In genomic region chr11:96257972-96258951, GRCh38 we compare ENCODE assay signal across 7 cellular contexts.
A peak's percentile ranks its signal among the peaks of the same experiment; 100 is the strongest.
DNase-seq lines count a peak whose midpoint lies in the region; ATAC-seq and TF ChIP-seq lines count a peak whose summit lies in the region.

No MANE protein-coding gene starts in this region.

- DNase-seq in RPMI7951 (ENCODE audit: low read depth) (peak; percentile 75), sigmoid colon (no peak), NCI-H526 (lab: John Stamatoyannopoulos, UW) (no peak), NCI-H2227 (lab: John Stamatoyannopoulos, UW; ENCODE audit: unreplicated experiment) (no peak)

- H3K27me3 ChIP-seq in duodenal mucosa (ENCODE audit: control insufficient read depth in 1 of 2, insufficient read depth in 2 of 2, low read length in 2 of 2) (no peaks in the 10 kb centered on the region), sigmoid colon (no peaks in the 10 kb centered on the region)

- peaks cover 29 to 30% of the 10 kb centered on the region in 2 donors for H3K4me1 ChIP-seq in duodenal mucosa (ENCODE audit: control insufficient read depth in 1 of 2, insufficient read depth in 2 of 2, low read length in 2 of 2)
- peaks cover 0 to 46% (median 23%) of the 10 kb centered on the region in 4 donors for H3K4me1 ChIP-seq in sigmoid colon

- 34 to 54% methylated on average over 4 of the region's 4 CpGs for WGBS in sigmoid colon, 2 donors

- H3K36me3 ChIP-seq in duodenal mucosa (ENCODE audit: control insufficient read depth in 1 of 2, insufficient read depth in 2 of 2, low read length in 2 of 2): no peaks in the 10 kb centered on the region
- no peaks in the 10 kb centered on the region for H3K36me3 ChIP-seq in sigmoid colon

- TF ChIP-seq CTCF in sigmoid colon (IDR thresholded peaks at IDR 0.05): no peak

- ATAC-seq in GM19025 (IDR thresholded peaks at IDR 0.05; ENCODE audit: low read depth, unreplicated experiment) (peak; percentile 76), HG02852 (IDR thresholded peaks at IDR 0.05; ENCODE audit: unreplicated experiment) (peak; percentile 72)

- no peaks in the 10 kb centered on the region for H3K9me3 ChIP-seq in duodenal mucosa (ENCODE audit: control insufficient read depth in 1 of 2, low read length in 2 of 2)
- H3K9me3 ChIP-seq in sigmoid colon: no peaks in the 10 kb centered on the region

- no peak overlapping the region for H3K4me3 ChIP-seq in duodenal mucosa (ENCODE audit: low read depth in 1 of 2, low read length in 2 of 2)
- H3K4me3 ChIP-seq in sigmoid colon: no peak overlapping the region

- no peak overlapping the region for H3K9ac ChIP-seq in duodenal mucosa (ENCODE audit: low read depth in 1 of 2, low read length in 2 of 2)

- TF ChIP-seq POLR2A in sigmoid colon (IDR thresholded peaks at IDR 0.05): no peak

- H3K27ac ChIP-seq in duodenal mucosa (ENCODE audit: low read depth, low read length): peak overlapping the region; percentile 22
- H3K27ac ChIP-seq in sigmoid colon: peak overlapping the region in 3 of 4 donors; percentile 33 to 55 (median 44)

- no peak for TF ChIP-seq EP300 in sigmoid colon (IDR thresholded peaks at IDR 0.05)

- intact Hi-C loops in sigmoid colon (cut with DNase I): no loop called here
